Comparison of ENCODE assay signal across 7 cellular contexts in the genomic region with DNA sequence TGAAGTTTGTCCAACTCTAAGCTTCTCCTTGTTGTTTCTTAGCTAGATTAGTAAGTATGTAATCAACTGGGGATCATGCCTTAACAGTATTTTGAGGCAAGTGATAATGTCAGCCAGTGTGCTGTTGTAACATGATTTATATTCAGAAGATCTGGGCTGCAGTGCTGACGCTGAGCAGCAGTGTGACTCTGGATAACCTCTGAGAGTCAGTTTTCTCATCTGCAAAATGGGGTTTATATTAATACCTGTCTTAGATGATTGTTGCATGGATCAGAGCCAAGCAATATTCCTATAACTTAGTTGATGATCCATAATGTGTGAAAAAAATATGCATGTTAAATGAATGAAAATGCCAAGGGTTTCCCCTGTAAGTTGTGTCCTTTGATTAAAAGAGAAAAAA.
"Had no signal": no experiment of that assay in that cellular context is flagged by ENCODE, and none has a peak within 500 bp of the region (broad histone marks: within the 10 kb centered on the region; RNA-seq: fewer than 3 reads in every experiment).

No MANE protein-coding gene starts in this region.

- ATAC-seq: HepG2 had no signal

- H3K9ac ChIP-seq: KMS-11 had no signal

- H3K27ac ChIP-seq: HL-60, KMS-11 had no signal

- H3K4me2 ChIP-seq: KMS-11 had no signal

- FAIRE-seq: HepG2, HTR-8/SVneo had no signal

- DNase-seq: IMR-90, KBM-7, KG1 had no signal
